8 cellular contexts compared by ENCODE assay signal in the genomic region with DNA sequence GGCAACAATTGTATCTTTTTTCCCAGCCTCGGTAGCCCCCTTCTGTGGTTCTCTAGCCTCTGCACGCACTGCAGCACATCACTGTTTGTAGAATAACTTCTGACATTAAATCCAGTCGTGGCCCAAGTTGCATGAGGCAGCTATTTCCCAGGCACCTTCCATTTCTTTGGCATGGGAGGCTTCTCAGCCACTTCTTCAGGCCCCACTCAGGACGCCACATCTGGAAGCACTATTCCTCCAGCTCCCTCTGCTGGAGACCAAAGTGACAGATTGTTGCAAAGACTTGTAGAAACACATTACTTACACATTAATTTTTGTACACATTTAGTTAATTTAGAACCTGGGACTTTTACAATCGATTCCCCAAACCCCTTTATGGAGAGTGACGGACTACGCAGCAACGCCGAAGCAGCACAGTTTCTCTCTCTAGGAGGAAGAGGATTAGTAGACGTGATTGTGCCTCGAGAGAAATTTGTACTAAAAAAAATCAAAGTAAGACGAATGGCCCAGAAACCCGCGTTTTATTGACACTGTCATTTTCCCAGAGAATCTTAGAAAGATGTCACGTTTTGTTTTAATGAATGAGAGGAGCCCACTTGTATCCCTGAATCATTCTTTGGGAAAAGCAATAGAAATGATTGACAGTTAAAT. TPM values are rescaled to one million over a fixed set of nuclear protein-coding genes. Genes with fewer than 3 reads are reported as not detected.
DNase-seq lines count a peak whose midpoint lies in the region; ATAC-seq, FAIRE-seq and TF ChIP-seq lines count a peak whose summit lies in the region.

No MANE protein-coding gene starts in this region.

- H3K4me3 ChIP-seq in AG10803 (ENCODE audit: low read length) = no peak overlapping the region; the same call in 1 of the 2 replicates
- no peak overlapping the region for H3K4me3 ChIP-seq in tibial nerve

- 36 to 44% methylated on average over 15 of the region's 15 CpGs for WGBS in tibial nerve, 2 donors

- TF ChIP-seq POLR2A in H54 (IDR thresholded peaks at IDR 0.05; ENCODE audit: low read depth, low read length) (no peak), tibial nerve (IDR thresholded peaks at IDR 0.05) (no peak)

- H3K27ac ChIP-seq in caudate nucleus (ENCODE audit: low read depth, low read length) (no peak overlapping the region), tibial nerve (no peak overlapping the region)

- TF ChIP-seq CTCF in AG10803 (conservative IDR thresholded peaks at IDR 0.05; ENCODE audit: low read length) (peak; percentile 79), tibial nerve (IDR thresholded peaks at IDR 0.05) (peak; percentile 54 to 84 (median 73))

- no peak for TF ChIP-seq EP300 in tibial nerve (IDR thresholded peaks at IDR 0.05)

- ATAC-seq in GM19035 (IDR thresholded peaks at IDR 0.05; ENCODE audit: unreplicated experiment) = no peak

- peak; percentile 97 for FAIRE-seq in H54 (lab: Jason Lieb, UNC)

- H3K27me3 ChIP-seq in tibial nerve = no peaks in the 10 kb centered on the region

- peaks cover 0 to 3% (median 0%) of the 10 kb centered on the region in 4 donors for H3K4me1 ChIP-seq in tibial nerve

- H3K36me3 ChIP-seq in tibial nerve = no peaks in the 10 kb centered on the region

- peak; percentile 66 for DNase-seq in AG10803 (ENCODE audit: low read depth)
- DNase-seq in H54 (ENCODE audit: insufficient read length, low spot score) = no peak
- peak; percentile 47 for DNase-seq in NCI-H82 treated with DMSO at 0.1 percent for 48 hours (lab: John Stamatoyannopoulos, UW; ENCODE audit: unreplicated experiment)
- DNase-seq in caudate nucleus (lab: John Stamatoyannopoulos, UW) = peak in 39 of 61 donors; percentile 1 to 62 (median 18)
- DNase-seq in left kidney (ENCODE audit: low read depth, low spot score) = peak; percentile 84
- DNase-seq in tibial nerve (ENCODE audit: low spot score in 2 of 2) = peak; percentile 42 to 82
- DNase-seq in cortex of kidney (lab: John Stamatoyannopoulos, UW) = no peak

- H3K9me3 ChIP-seq in tibial nerve = no peaks in the 10 kb centered on the region

RNA-seq across cellular contexts. Expression of a gene that starts 57.8 kb away (rescaled TPM):
- total RNA-seq in tibial nerve = 10 to 100 TPM; 23.6 to 57.3 (median 27.3) TPM

Comparison
In these comparisons a context has a peak if more than half of its experiments do, and no peak if none do; other contexts are left out.
1. DNase-seq: peak in AG10803 (single experiment), NCI-H82 treated with DMSO at 0.1 percent for 48 hours (single experiment), caudate nucleus (39 of 61), left kidney (single experiment) and tibial nerve (2 of 2); none in H54 (single experiment) and cortex of kidney (single experiment).